9 cellular contexts compared by ENCODE assay signal in genomic region chr7:4612939-4613841, GRCh38.
A peak's percentile ranks its signal among the peaks of the same experiment; 100 is the strongest.
DNase-seq lines count a peak whose midpoint lies in the region; ATAC-seq, FAIRE-seq and TF ChIP-seq lines count a peak whose summit lies in the region.
"Had no signal": no experiment of that assay in that cellular context is flagged by ENCODE, and none has a peak within 500 bp of the region (broad histone marks: within the 10 kb centered on the region; RNA-seq: fewer than 3 reads in every experiment).

No MANE protein-coding gene starts in this region.

- peak overlapping the region; percentile 42; the same call in 2 of the 3 replicates for H3K27ac ChIP-seq in K562 (ENCODE audit: extremely low read depth, low read depth, low read length)
- H3K27ac ChIP-seq in testis = peak overlapping the region; percentile 44 to 68
- H3K27ac ChIP-seq: C4-2B had no signal

- peaks cover 15% of the 10 kb centered on the region in 2 experiments; a peak in 4 of 5 replicates for H3K4me1 ChIP-seq in K562 (replicated peaks in 1 of 2; ENCODE audit: control insufficient read depth in 2 of 2, insufficient read depth in 2 of 2, low read length in 2 of 2)
- peaks cover 6% of the 10 kb centered on the region for H3K4me1 ChIP-seq in testis

- ATAC-seq in activated CD4-positive, alpha-beta T cell treated with anti-CD3 and anti-CD28 coated beads for 36 hours = peak; percentile 43
- ATAC-seq in K562 = peak; percentile 73

- 23% methylated on average over 25 of the region's 25 CpGs for WGBS in K562 (ENCODE audit: insufficient coverage, low coverage, missing lambda C conversion rate)
- 29 to 38% methylated on average over 25 of the region's 25 CpGs for WGBS in testis, 2 donors

- TF ChIP-seq RAD21 in K562 (CRISPR knock-in tag; conservative IDR thresholded peaks at IDR 0.05 in 1 of 2, IDR thresholded peaks at IDR 0.05 in 1 of 2) = peak in 1 of 2 experiments; percentile 35; a peak in 2 of 4 replicates

- intact Hi-C loops in activated CD4-positive, alpha-beta T cell treated with anti-CD3 and anti-CD28 coated beads for 36 hours (cut with DNase I, micrococcal nuclease) = loop anchor here in 1 of 2 experiments (10.0 kb wide), 1 partner anchor 472 kb away; no protein-coding TSS in a partner anchor
- intact Hi-C loops in K562 (cut with micrococcal nuclease) = loop anchor here (10.0 kb wide), 1 partner anchor 272 kb away; the partner anchor contains the start of gene RADIL
- intact Hi-C loops in testis (cut with DNase I; ENCODE audit: low total_unique reads) = loop anchor here (10.0 kb wide), 1 partner anchor 142 kb away; no protein-coding TSS in a partner anchor

- no peaks in the 10 kb centered on the region for H4K20me1 ChIP-seq in K562 (replicated peaks; ENCODE audit: control insufficient read depth, insufficient read depth, low read length)

- TF ChIP-seq EP300 in K562 (IDR thresholded peaks at IDR 0.05; ENCODE audit: low read length) = peak; percentile 30; the same call in 1 of the 2 replicates

- POLR2A ChIA-PET in activated CD4-positive, alpha-beta T cell treated with anti-CD3 and anti-CD28 coated beads for 36 hours (lab: Charles Lee) = no interaction called here
- POLR2A ChIA-PET in K562 (lab: Yijun Ruan, JAX) = interaction anchor here (0.6 to 1.0 kb wide), 3 partner anchors 132 to 1677 kb away, joined by 3 to 6 read pairs (median 4); no protein-coding TSS in a partner anchor

- FAIRE-seq in K562 (lab: Jason Lieb, UNC) = peak; percentile 62

- CTCF ChIA-PET in activated CD4-positive, alpha-beta T cell treated with anti-CD3 and anti-CD28 coated beads for 36 hours (lab: Charles Lee) = interaction anchor here (0.6 to 1.2 kb wide), 3 partner anchors 126 to 141 kb away, joined by 3 to 6 read pairs (median 3); no protein-coding TSS in a partner anchor
- CTCF ChIA-PET in K562 (lab: Yijun Ruan, JAX; ENCODE audit: low intra/inter-chr PET ratio) = interaction anchor here (0.6 to 1.4 kb wide), 2 partner anchors 19 to 324 kb away, joined by 3 to 9 read pairs; no protein-coding TSS in a partner anchor

- H3K36me3 ChIP-seq in K562 (ENCODE audit: control insufficient read depth, insufficient read depth, low read length) = no peaks in the 10 kb centered on the region
- no peaks in the 10 kb centered on the region for H3K36me3 ChIP-seq in testis (ENCODE audit: low read depth, missing control alignments)

- H3K9me3 Mint-ChIP-seq in activated CD4-positive, alpha-beta T cell treated with anti-CD3 and anti-CD28 coated beads for 36 hours (ENCODE audit: low read depth) = no peaks in the 10 kb centered on the region

- H3K27me3 Mint-ChIP-seq in activated CD4-positive, alpha-beta T cell treated with anti-CD3 and anti-CD28 coated beads for 36 hours = no peaks in the 10 kb centered on the region

- H3K27me3 ChIP-seq in K562 (ENCODE audit: control insufficient read depth in 2 of 2, insufficient read depth in 2 of 2, low read length in 2 of 2) (0 out of 5 replicates have a peak, but pooled peaks cover 0 to 3% of the 10 kb centered on the region in 2 experiments), testis (no peaks in the 10 kb centered on the region)

- H3K9me3 ChIP-seq in K562 (replicated peaks; ENCODE audit: control insufficient read depth, insufficient read depth, low read depth, low read length) (no peaks in the 10 kb centered on the region), testis (no peaks in the 10 kb centered on the region)

- TF ChIP-seq POLR2A in K562 (conservative IDR thresholded peaks at IDR 0.05) (no peak), testis (IDR thresholded peaks at IDR 0.05) (no peak)

- peak overlapping the region; percentile 38 for H3K4me3 Mint-ChIP-seq in activated CD4-positive, alpha-beta T cell treated with anti-CD3 and anti-CD28 coated beads for 36 hours

- H3K36me3 Mint-ChIP-seq in activated CD4-positive, alpha-beta T cell treated with anti-CD3 and anti-CD28 coated beads for 36 hours (ENCODE audit: low read depth) = no peaks in the 10 kb centered on the region

- H3K4me2 ChIP-seq in K562 (ENCODE audit: insufficient read depth, low read length) = peak overlapping the region; percentile 82

- H3K27ac Mint-ChIP-seq in activated CD4-positive, alpha-beta T cell treated with anti-CD3 and anti-CD28 coated beads for 36 hours = peak overlapping the region; percentile 28

- in situ Hi-C loops in K562 (cut with MboI) = no loop called here

- H2AFZ ChIP-seq in K562 (ENCODE audit: low read depth, low read length) = peak overlapping the region; percentile 95

- no TSS peak for BruUV-seq in K562 (replicated peaks; lab: Mats Ljungman, UMichigan)

- H3K9me1 ChIP-seq in K562 (ENCODE audit: control insufficient read depth, insufficient read depth, low read length) = no peaks in the 10 kb centered on the region

- TF ChIP-seq CTCF in K562 (IDR thresholded peaks at IDR 0.05 in 2 of 3, conservative IDR thresholded peaks at IDR 0.05 in 1 of 3; ENCODE audit: insufficient read depth in 2 of 3, low read depth in 1 of 3, low read length in 3 of 3) = no peak
- no peak for TF ChIP-seq CTCF in testis (IDR thresholded peaks at IDR 0.05)
- no peak for TF ChIP-seq CTCF in GM10266 (IDR thresholded peaks at IDR 0.05; ENCODE audit: control insufficient read depth, insufficient read depth, low read depth, missing control alignments)

- no peaks in the 10 kb centered on the region for H3K79me2 ChIP-seq in K562 (ENCODE audit: control insufficient read depth, insufficient read depth, low read length)

- no peak overlapping the region; the same call in 1 of the 2 replicates for H3K4me3 ChIP-seq in K562
- peak overlapping the region in 1 of 2 donors; percentile 29 for H3K4me3 ChIP-seq in testis

- H3K4me1 Mint-ChIP-seq in activated CD4-positive, alpha-beta T cell treated with anti-CD3 and anti-CD28 coated beads for 36 hours = peaks cover 14% of the 10 kb centered on the region

- peak overlapping the region; percentile 48 to 82; a peak in 2 of 4 replicates for H3K9ac ChIP-seq in K562 (ENCODE audit: insufficient read depth in 1 of 2, low read depth in 2 of 2, low read length in 2 of 2)

- DNase-seq in activated CD4-positive, alpha-beta T cell treated with anti-CD3 and anti-CD28 coated beads for 36 hours = peak; percentile 11
- DNase-seq in activated CD4-positive, alpha-beta T cell treated with anti-CD3 and anti-CD28 coated beads, Interleukin-2, amount 50 U/mL, for 1 hour = no peak
- DNase-seq in K562 (ENCODE audit: extremely low read depth in 1 of 4, low spot score in 3 of 4) (peak in 2 of 4 experiments; percentile 56 to 60), left kidney (ENCODE audit: low read depth, low spot score) (peak; percentile 61), testis (peak; percentile 32), NCI-H187 (lab: John Stamatoyannopoulos, UW) (no peak), GM10266 (ENCODE audit: extremely low spot score) (no peak), DMS 273 treated with DMSO at 0.1 percent for 48 hours (lab: John Stamatoyannopoulos, UW) (no peak)

TF ChIP-seq in K562, 482 proteins besides CTCF, POLR2A, EP300 and RAD21 (continues in another document):
- TF ChIP-seq HDAC2 (IDR thresholded peaks at IDR 0.05) (peak; percentile 58; the same call in 1 of the 2 replicates), THRB (CRISPR knock-in tag; conservative IDR thresholded peaks at IDR 0.05) (no peak), UBTF (IDR thresholded peaks at IDR 0.05; ENCODE audit: borderline replicate concordance in 1 of 2, low read depth in 2 of 2, low read length in 2 of 2) (0 out of 4 replicates have a peak, but pooled peaks of 1 of the 2 experiments have one; percentile 8), MAFK (IDR thresholded peaks at IDR 0.05; ENCODE audit: low read length) (0 out of 2 replicates have a peak, but pooled peaks have one; percentile 8), ZNF668 (CRISPR knock-in tag; IDR thresholded peaks at IDR 0.05) (0 out of 2 replicates have a peak, but pooled peaks have one; percentile 24), PKNOX1 (IDR thresholded peaks at IDR 0.05) (peak; percentile 94)

Comparison
In these comparisons a context has a peak if more than half of its experiments do, and no peak if none do; other contexts are left out.
1. DNase-seq: peak in activated CD4-positive, alpha-beta T cell treated with anti-CD3 and anti-CD28 coated beads for 36 hours (single experiment), left kidney (single experiment) and testis (single experiment); none in activated CD4-positive, alpha-beta T cell treated with anti-CD3 and anti-CD28 coated beads, Interleukin-2, amount 50 U/mL, for 1 hour (single experiment), NCI-H187 (0 of 2), GM10266 (single experiment) and DMS 273 treated with DMSO at 0.1 percent for 48 hours (single experiment).